ENCODE assay signal across 22 cellular contexts in the genomic region with DNA sequence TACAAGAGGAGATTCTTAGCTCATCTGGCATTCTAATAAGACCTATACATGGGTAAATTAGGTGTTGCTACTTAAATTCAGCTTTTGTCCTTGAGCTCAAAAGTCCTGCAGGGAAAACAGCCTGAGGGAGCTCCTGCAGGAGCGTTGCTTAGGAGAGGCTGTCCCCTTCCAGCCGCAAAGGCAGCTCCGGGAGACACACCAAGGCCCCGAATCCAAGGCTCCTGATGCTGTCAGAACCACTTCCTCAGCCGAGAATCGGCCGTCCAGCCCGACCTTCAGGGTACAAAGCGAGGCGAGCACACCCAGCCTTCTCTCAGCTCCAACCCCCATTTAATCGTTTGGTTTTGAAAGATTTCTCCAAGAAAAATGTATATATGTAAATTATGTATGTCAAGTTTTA.
"Had no signal": no experiment of that assay in that cellular context is flagged by ENCODE, and none has a peak within 500 bp of the region (broad histone marks: within the 10 kb centered on the region; RNA-seq: fewer than 3 reads in every experiment).

No MANE protein-coding gene starts in this region.

- H3K4me3 Mint-ChIP-seq: dendritic cell treated with granulocyte-macrophage colony-stimulating factor and Interleukin-4, amounts not matched to agents 40 ng/mL and 50 ng/mL, for 4 days; natural killer cell; neural crest cell; stimulated activated memory B cell treated with anti-CD40 and anti-IgM and Interleukin-4, amounts not matched to agents 10 μg/mL and 1 μg/mL and 100 μg/mL, for 72 hours; type B pancreatic cell had no signal

- H3K27ac Mint-ChIP-seq: dendritic cell treated with granulocyte-macrophage colony-stimulating factor and Interleukin-4, amounts not matched to agents 40 ng/mL and 50 ng/mL, for 4 days; natural killer cell; stimulated activated memory B cell treated with anti-CD40 and anti-IgM and Interleukin-4, amounts not matched to agents 10 μg/mL and 1 μg/mL and 100 μg/mL, for 72 hours; type B pancreatic cell had no signal

- ATAC-seq: gastroesophageal sphincter; lower lobe of right lung; natural killer cell; stimulated activated memory B cell treated with anti-CD40 and anti-IgM and Interleukin-4, amounts not matched to agents 10 μg/mL and 1 μg/mL and 100 μg/mL, for 72 hours; stimulated activated naive CD8-positive, alpha-beta T cell treated with anti-CD3 and anti-CD28 coated beads, Interleukin-15, Interleukin-2, amounts not matched to agents 100 U/mL and 50 U/mL, for 24 hours had no signal

- H3K4me3 ChIP-seq: esophagus muscularis mucosa, gastroesophageal sphincter, heart right ventricle, lower lobe of right lung, prostate gland, skin epidermis, spleen, testis, tibial artery had no signal

- H3K36me3 ChIP-seq: esophagus muscularis mucosa, gastroesophageal sphincter, heart right ventricle, lower lobe of right lung, prostate gland, spleen, tibial artery had no signal

- DNase-seq: effector memory CD4-positive, alpha-beta T cell; foreskin keratinocyte; heart right ventricle; hippocampal formation; left ventricle myocardium superior; lower lobe of right lung; natural killer cell; right cardiac atrium; spleen; stimulated activated CD4-positive, alpha-beta T cell treated with anti-CD3 and anti-CD28 coated beads, Interleukin-4, amount 100 ng/mL, for 4 hours; stimulated activated naive CD8-positive, alpha-beta T cell treated with anti-CD3 and anti-CD28 coated beads, Interleukin-15, Interleukin-2, amounts not matched to agents 100 U/mL and 50 U/mL, for 24 hours; substantia nigra; testis; tibial artery had no signal

- H3K9me3 Mint-ChIP-seq: natural killer cell, neural crest cell, type B pancreatic cell had no signal

- H3K27ac ChIP-seq: esophagus muscularis mucosa, foreskin keratinocyte, gastroesophageal sphincter, heart right ventricle, lower lobe of right lung, prostate gland, skin epidermis, spleen, testis, tibial artery had no signal

- H3K9me3 ChIP-seq: esophagus muscularis mucosa, gastroesophageal sphincter, heart right ventricle, lower lobe of right lung, prostate gland, spleen, testis, tibial artery had no signal

- H3K4me1 ChIP-seq: esophagus muscularis mucosa, foreskin keratinocyte, gastroesophageal sphincter, lower lobe of right lung, prostate gland, spleen, testis, tibial artery had no signal

- H3K27me3 ChIP-seq: esophagus muscularis mucosa, gastroesophageal sphincter, testis, tibial artery had no signal

- H3K36me3 Mint-ChIP-seq: natural killer cell; stimulated activated memory B cell treated with anti-CD40 and anti-IgM and Interleukin-4, amounts not matched to agents 10 μg/mL and 1 μg/mL and 100 μg/mL, for 72 hours; type B pancreatic cell had no signal

- H3K4me1 Mint-ChIP-seq: natural killer cell; stimulated activated memory B cell treated with anti-CD40 and anti-IgM and Interleukin-4, amounts not matched to agents 10 μg/mL and 1 μg/mL and 100 μg/mL, for 72 hours had no signal
